In genomic region chr19:16075430-16076153, GRCh38 we compare ENCODE assay signal across 8 cellular contexts. TPM values are rescaled to one million over a fixed set of nuclear protein-coding genes. Genes with fewer than 3 reads are reported as not detected.
DNase-seq lines count a peak whose midpoint lies in the region; ATAC-seq, FAIRE-seq and TF ChIP-seq lines count a peak whose summit lies in the region.

No MANE protein-coding gene starts in this region.

- no peak for TF ChIP-seq CTCF in HFF-Myc (IDR thresholded peaks at IDR 0.05; ENCODE audit: low read depth, low read length, missing control alignments)

- no peak for FAIRE-seq in GM19239 (lab: Jason Lieb, UNC)

- no peaks in the 10 kb centered on the region for H3K36me3 ChIP-seq in iPS DF 6.9 (ENCODE audit: control insufficient read depth, insufficient read depth, low read length)

- no peak overlapping the region for H3K27ac ChIP-seq in iPS DF 6.9 (ENCODE audit: low read length)

- H3K4me3 ChIP-seq in HFF-Myc (replicated peaks; ENCODE audit: low read depth, low read length) (peak overlapping the region; percentile 98), iPS DF 6.9 (ENCODE audit: low read length) (peak overlapping the region; percentile 98; the same call in 1 of the 2 replicates)

- peak; percentile 0 for ATAC-seq in activated CD8-positive, alpha-beta T cell treated with anti-CD3 and anti-CD28 coated beads, Interleukin-2, amount 10 ng/mL, durations not matched to agents 7 days and 5 days
- ATAC-seq in stimulated activated naive B cell treated with anti-CD40 and anti-IgM and Interleukin-4, amounts not matched to agents 10 μg/mL and 1 μg/mL and 100 μg/mL, for 72 hours (replicated peaks) = peak in 1 of 2 donors; percentile 2
- ATAC-seq in HG03159 (IDR thresholded peaks at IDR 0.05; ENCODE audit: unreplicated experiment) = no peak
- no peak for ATAC-seq in GM19328 (IDR thresholded peaks at IDR 0.05; ENCODE audit: unreplicated experiment)

- H3K4me1 Mint-ChIP-seq in activated CD8-positive, alpha-beta T cell treated with anti-CD3 and anti-CD28 coated beads, Interleukin-2, amount 10 ng/mL, durations not matched to agents 7 days and 5 days (ENCODE audit: low read depth) = peaks cover 67% of the 10 kb centered on the region
- H3K4me1 Mint-ChIP-seq in stimulated activated naive B cell treated with anti-CD40 and anti-IgM and Interleukin-4, amounts not matched to agents 10 μg/mL and 1 μg/mL and 100 μg/mL, for 72 hours = peaks cover 28 to 59% of the 10 kb centered on the region in 2 donors

- DNase-seq in HFF-Myc (ENCODE audit: extremely low read depth, low read depth) (no peak), iPS DF 6.9 (ENCODE audit: low read depth, low spot score) (no peak), cortex of kidney (lab: John Stamatoyannopoulos, UW) (no peak), GM19239 (ENCODE audit: insufficient read length, low spot score) (no peak)
- DNase-seq in activated CD8-positive, alpha-beta T cell treated with anti-CD3 and anti-CD28 coated beads, Interleukin-2, amount 10 ng/mL, durations not matched to agents 7 days and 5 days = no peak
- DNase-seq in stimulated activated naive B cell treated with anti-CD40 and anti-IgM and Interleukin-4, amounts not matched to agents 10 μg/mL and 1 μg/mL and 100 μg/mL, for 72 hours = no peak

- no peaks in the 10 kb centered on the region for H3K27me3 ChIP-seq in iPS DF 6.9 (ENCODE audit: control insufficient read depth, insufficient read depth, low read length)

- no peaks in the 10 kb centered on the region for H3K9me3 ChIP-seq in iPS DF 6.9 (ENCODE audit: control insufficient read depth, insufficient read depth, low read length)

- H3K27ac Mint-ChIP-seq in activated CD8-positive, alpha-beta T cell treated with anti-CD3 and anti-CD28 coated beads, Interleukin-2, amount 10 ng/mL, durations not matched to agents 7 days and 5 days = peak overlapping the region; percentile 93
- peak overlapping the region; percentile 99 for H3K27ac Mint-ChIP-seq in stimulated activated naive B cell treated with anti-CD40 and anti-IgM and Interleukin-4, amounts not matched to agents 10 μg/mL and 1 μg/mL and 100 μg/mL, for 72 hours

- H3K9me3 Mint-ChIP-seq in activated CD8-positive, alpha-beta T cell treated with anti-CD3 and anti-CD28 coated beads, Interleukin-2, amount 10 ng/mL, durations not matched to agents 7 days and 5 days (ENCODE audit: insufficient read depth) = no peaks in the 10 kb centered on the region
- no peaks in the 10 kb centered on the region for H3K9me3 Mint-ChIP-seq in stimulated activated naive B cell treated with anti-CD40 and anti-IgM and Interleukin-4, amounts not matched to agents 10 μg/mL and 1 μg/mL and 100 μg/mL, for 72 hours

- no peaks in the 10 kb centered on the region for H3K27me3 Mint-ChIP-seq in activated CD8-positive, alpha-beta T cell treated with anti-CD3 and anti-CD28 coated beads, Interleukin-2, amount 10 ng/mL, durations not matched to agents 7 days and 5 days (ENCODE audit: low read depth)
- H3K27me3 Mint-ChIP-seq in stimulated activated naive B cell treated with anti-CD40 and anti-IgM and Interleukin-4, amounts not matched to agents 10 μg/mL and 1 μg/mL and 100 μg/mL, for 72 hours = no peaks in the 10 kb centered on the region

- WGBS in iPS DF 6.9 (ENCODE audit: insufficient coverage, insufficient read length) = no CpG with 5 or more reads among the region's 21 CpGs

- POLR2A ChIA-PET in activated CD8-positive, alpha-beta T cell treated with anti-CD3 and anti-CD28 coated beads, Interleukin-2, amount 10 ng/mL, durations not matched to agents 7 days and 5 days (lab: Charles Lee) = interaction anchor here (0.7 to 4.9 kb wide), 12 partner anchors 9 to 239 kb away, joined by 3 to 33 read pairs (median 5); partner anchors contain the start of genes AP1M1, FAM32A and RAB8A

- H3K4me3 Mint-ChIP-seq in activated CD8-positive, alpha-beta T cell treated with anti-CD3 and anti-CD28 coated beads, Interleukin-2, amount 10 ng/mL, durations not matched to agents 7 days and 5 days = peak overlapping the region; percentile 82
- peak overlapping the region; percentile 91 to 97 for H3K4me3 Mint-ChIP-seq in stimulated activated naive B cell treated with anti-CD40 and anti-IgM and Interleukin-4, amounts not matched to agents 10 μg/mL and 1 μg/mL and 100 μg/mL, for 72 hours

- peaks cover 33% of the 10 kb centered on the region for H3K36me3 Mint-ChIP-seq in activated CD8-positive, alpha-beta T cell treated with anti-CD3 and anti-CD28 coated beads, Interleukin-2, amount 10 ng/mL, durations not matched to agents 7 days and 5 days (ENCODE audit: low read depth)
- H3K36me3 Mint-ChIP-seq in stimulated activated naive B cell treated with anti-CD40 and anti-IgM and Interleukin-4, amounts not matched to agents 10 μg/mL and 1 μg/mL and 100 μg/mL, for 72 hours = peaks cover 27 to 31% of the 10 kb centered on the region in 2 donors

- H3K4me1 ChIP-seq in iPS DF 6.9 (ENCODE audit: control insufficient read depth, insufficient read depth, low read length) = peaks cover 3% of the 10 kb centered on the region

- CTCF ChIA-PET in activated CD8-positive, alpha-beta T cell treated with anti-CD3 and anti-CD28 coated beads, Interleukin-2, amount 10 ng/mL, durations not matched to agents 7 days and 5 days (lab: Charles Lee) = interaction anchor here (0.7 to 9.1 kb wide), 9 partner anchors 9 to 110 kb away, joined by 3 to 92 read pairs (median 4); partner anchors contain the start of gene FAM32A

RNA-seq across cellular contexts. Expression of gene TPM4, which starts 0.7 kb away (rescaled TPM):
- 100 to 1,000 TPM; 424 to 436 TPM for total RNA-seq in activated CD8-positive, alpha-beta T cell treated with anti-CD3 and anti-CD28 coated beads, Interleukin-2, amount 10 ng/mL, durations not matched to agents 7 days and 5 days

RNA-seq across cellular contexts. Expression of gene RAB8A, which starts 36.1 kb away (rescaled TPM):
- total RNA-seq in activated CD8-positive, alpha-beta T cell treated with anti-CD3 and anti-CD28 coated beads, Interleukin-2, amount 10 ng/mL, durations not matched to agents 7 days and 5 days = 100 to 1,000 TPM; 156 to 167 TPM
